ENCODE assay signal across 1 cellular context in the genomic region with DNA sequence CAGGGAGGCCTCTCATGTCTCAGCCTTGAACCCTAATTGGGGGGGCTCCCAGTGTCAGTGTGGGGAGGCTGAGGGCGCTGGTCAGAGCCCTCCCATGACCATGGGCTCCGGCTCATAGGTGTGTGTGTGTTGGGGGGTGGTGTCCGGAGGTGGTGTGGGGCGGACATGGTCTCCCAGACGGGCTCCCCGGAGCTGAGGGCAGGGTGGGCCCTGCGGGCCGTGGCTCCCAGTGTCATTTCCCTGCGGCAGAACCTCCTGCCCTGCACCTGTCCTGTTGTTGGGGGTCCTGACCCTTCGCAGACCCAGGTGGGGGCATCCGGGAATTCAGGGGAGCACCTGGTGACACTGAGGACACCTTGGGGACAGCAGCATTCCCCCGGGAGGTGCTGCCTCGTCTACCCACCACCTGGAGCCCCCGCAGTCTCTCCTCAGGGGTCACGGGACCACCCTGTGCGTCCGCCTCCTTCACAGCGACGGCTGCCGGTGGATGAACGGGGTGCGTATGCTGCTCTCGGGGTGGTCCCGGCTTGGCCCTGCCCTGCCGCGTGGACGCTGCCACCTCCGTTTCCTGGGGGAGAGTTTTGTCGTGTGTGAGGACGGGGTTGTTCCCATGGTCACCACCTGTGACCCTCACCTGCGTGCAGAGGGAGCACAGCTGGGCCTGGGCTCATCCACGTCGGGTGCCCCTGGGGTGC.
TF ChIP-seq lines count a peak whose summit lies in the region.

No MANE protein-coding gene starts in this region.

TF ChIP-seq in HepG2, 621 proteins besides CTCF, POLR2A, EP300 and RAD21:
- no peak for TF ChIP-seq GTF2F1 (IDR thresholded peaks at IDR 0.05; ENCODE audit: low read length)
- TF ChIP-seq CENPBD1 (CRISPR knock-in tag; IDR thresholded peaks at IDR 0.05; ENCODE audit: borderline replicate concordance, low read depth): no peak
- no peak for TF ChIP-seq TFAP4 (IDR thresholded peaks at IDR 0.05; ENCODE audit: borderline replicate concordance, low read depth)
- TF ChIP-seq SMAD1 (CRISPR knock-in tag; IDR thresholded peaks at IDR 0.05; ENCODE audit: borderline replicate concordance, low read depth): no peak
- no peak for TF ChIP-seq GLI4 (CRISPR knock-in tag; IDR thresholded peaks at IDR 0.05; ENCODE audit: borderline replicate concordance)
- TF ChIP-seq TBL1XR1 (IDR thresholded peaks at IDR 0.05; ENCODE audit: borderline replicate concordance, low read length, partially characterized antibody): no peak
- TF ChIP-seq ATRX (CRISPR knock-in tag; IDR thresholded peaks at IDR 0.05; ENCODE audit: borderline replicate concordance): no peak
- no peak for TF ChIP-seq SMARCC2 (IDR thresholded peaks at IDR 0.05)
- TF ChIP-seq PRPF4 (IDR thresholded peaks at IDR 0.05; ENCODE audit: low read depth, low read length, poor library complexity, severe bottlenecking): no peak
- no peak for TF ChIP-seq TBP (CRISPR knock-in tag; IDR thresholded peaks at IDR 0.05)
- TF ChIP-seq, protein P1, sequence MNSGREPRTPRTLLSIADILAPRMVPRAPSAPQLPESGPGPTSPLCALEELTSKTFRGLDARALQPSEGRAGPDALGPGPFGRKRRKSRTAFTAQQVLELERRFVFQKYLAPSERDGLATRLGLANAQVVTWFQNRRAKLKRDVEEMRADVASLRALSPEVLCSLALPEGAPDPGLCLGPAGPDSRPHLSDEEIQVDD (CRISPR knock-in tag; IDR thresholded peaks at IDR 0.05; ENCODE audit: borderline replicate concordance): no peak
- no peak for TF ChIP-seq MIXL1 (CRISPR knock-in tag; IDR thresholded peaks at IDR 0.05)
- no peak for TF ChIP-seq POGZ (CRISPR knock-in tag; IDR thresholded peaks at IDR 0.05)
- TF ChIP-seq ZBTB38 (CRISPR knock-in tag; IDR thresholded peaks at IDR 0.05): no peak
- TF ChIP-seq MIER2 (CRISPR knock-in tag; IDR thresholded peaks at IDR 0.05): no peak
